21 cellular contexts compared by ENCODE assay signal in genomic region chr9:93636172-93636661, GRCh38. TPM values are rescaled to one million over a fixed set of nuclear protein-coding genes. Genes with fewer than 3 reads are reported as not detected.
DNase-seq lines count a peak whose midpoint lies in the region; ATAC-seq and TF ChIP-seq lines count a peak whose summit lies in the region.
"Had no signal": no experiment of that assay in that cellular context is flagged by ENCODE, and none has a peak within 500 bp of the region (broad histone marks: within the 10 kb centered on the region; RNA-seq: fewer than 3 reads in every experiment).

No MANE protein-coding gene starts in this region.

- DNase-seq in cardiac septum (ENCODE audit: low spot score) = peak; percentile 70
- no peak for DNase-seq in Right ventricle myocardium inferior (ENCODE audit: missing footprints)
- DNase-seq in islet precursor cell = peak; percentile 33
- peak; percentile 42 for DNase-seq in sciatic nerve (ENCODE audit: low spot score)
- DNase-seq in activated T-helper 1 cell treated with anti-CD3 and anti-CD28 coated beads, Interleukin-12 subunit alpha, Interleukin-12 subunit beta, Interleukin-2, Interleukin-4 antibody, amounts not matched to agents 30 ng/mL and 10 ng/mL and 1 ng/mL, durations not matched to agents 14 hours and 24 hours and 36 hours (ENCODE audit: low spot score) = no peak
- DNase-seq in cerebellar nuclear complex (lab: John Stamatoyannopoulos, UW) = no peak
- no peak for DNase-seq in HFFc6
- DNase-seq: BE2C; EL; GF-D8; Karpas-422; MV-4-11; NCI-H1105 treated with DMSO at 0.1 percent for 48 hours; NCI-H2029 treated with DMSO at 0.1 percent for 48 hours; NCI-H226; NCI-H524; NCI-H774; NK-92 treated with Interleukin-12 subunit alpha and Interleukin-12 subunit beta, amount 100 ng/mL, for 24 hours; SJCRH30 had no signal

- H3K4me3 Mint-ChIP-seq in activated T-helper 1 cell treated with anti-CD3 and anti-CD28 coated beads, Interleukin-12 subunit alpha, Interleukin-12 subunit beta, Interleukin-2, Interleukin-4 antibody, amounts not matched to agents 30 ng/mL and 10 ng/mL and 1 ng/mL, durations not matched to agents 14 hours and 24 hours and 36 hours = no peak overlapping the region
- H3K4me3 Mint-ChIP-seq in HFFc6 = no peak overlapping the region

- intact Hi-C loops in cardiac septum (cut with DNase I) = no loop called here
- intact Hi-C loops in Right ventricle myocardium inferior (cut with DNase I) = no loop called here
- intact Hi-C loops in sciatic nerve (cut with DNase I) = no loop called here
- intact Hi-C loops in activated T-helper 1 cell treated with anti-CD3 and anti-CD28 coated beads, Interleukin-12 subunit alpha, Interleukin-12 subunit beta, Interleukin-2, Interleukin-4 antibody, amounts not matched to agents 30 ng/mL and 10 ng/mL and 1 ng/mL, durations not matched to agents 14 hours and 24 hours and 36 hours (cut with micrococcal nuclease) = no loop called here

- H3K27me3 Mint-ChIP-seq in activated T-helper 1 cell treated with anti-CD3 and anti-CD28 coated beads, Interleukin-12 subunit alpha, Interleukin-12 subunit beta, Interleukin-2, Interleukin-4 antibody, amounts not matched to agents 30 ng/mL and 10 ng/mL and 1 ng/mL, durations not matched to agents 14 hours and 24 hours and 36 hours (ENCODE audit: insufficient read depth) = no peaks in the 10 kb centered on the region
- no peaks in the 10 kb centered on the region for H3K27me3 Mint-ChIP-seq in HFFc6 (ENCODE audit: insufficient read depth)
- H3K27me3 Mint-ChIP-seq: IgD-negative memory B cell had no signal

- H3K27ac Mint-ChIP-seq in activated T-helper 1 cell treated with anti-CD3 and anti-CD28 coated beads, Interleukin-12 subunit alpha, Interleukin-12 subunit beta, Interleukin-2, Interleukin-4 antibody, amounts not matched to agents 30 ng/mL and 10 ng/mL and 1 ng/mL, durations not matched to agents 14 hours and 24 hours and 36 hours = no peak overlapping the region
- no peak overlapping the region for H3K27ac Mint-ChIP-seq in HFFc6

- H3K4me1 Mint-ChIP-seq in activated T-helper 1 cell treated with anti-CD3 and anti-CD28 coated beads, Interleukin-12 subunit alpha, Interleukin-12 subunit beta, Interleukin-2, Interleukin-4 antibody, amounts not matched to agents 30 ng/mL and 10 ng/mL and 1 ng/mL, durations not matched to agents 14 hours and 24 hours and 36 hours (ENCODE audit: low read depth) = no peaks in the 10 kb centered on the region
- peaks cover 6% of the 10 kb centered on the region for H3K4me1 Mint-ChIP-seq in HFFc6 (ENCODE audit: low read depth)

- H3K36me3 Mint-ChIP-seq in activated T-helper 1 cell treated with anti-CD3 and anti-CD28 coated beads, Interleukin-12 subunit alpha, Interleukin-12 subunit beta, Interleukin-2, Interleukin-4 antibody, amounts not matched to agents 30 ng/mL and 10 ng/mL and 1 ng/mL, durations not matched to agents 14 hours and 24 hours and 36 hours (ENCODE audit: low read depth) = peaks cover 33% of the 10 kb centered on the region
- peaks cover 37% of the 10 kb centered on the region for H3K36me3 Mint-ChIP-seq in HFFc6 (ENCODE audit: low read depth)

- ATAC-seq in Right ventricle myocardium inferior = no peak
- ATAC-seq in sciatic nerve = no peak
- ATAC-seq: Panc1 had no signal

- H3K9me3 Mint-ChIP-seq in activated T-helper 1 cell treated with anti-CD3 and anti-CD28 coated beads, Interleukin-12 subunit alpha, Interleukin-12 subunit beta, Interleukin-2, Interleukin-4 antibody, amounts not matched to agents 30 ng/mL and 10 ng/mL and 1 ng/mL, durations not matched to agents 14 hours and 24 hours and 36 hours = peaks cover 15% of the 10 kb centered on the region
- H3K9me3 Mint-ChIP-seq in HFFc6 = peaks cover 5% of the 10 kb centered on the region; the same call in 1 of the 2 replicates

- TF ChIP-seq CTCF in HFFc6 (IDR thresholded peaks at IDR 0.05) = no peak

RNA-seq across cellular contexts. Expression of gene PHF2, which starts 59.8 kb away (rescaled TPM):
- total RNA-seq in cardiac septum (24.5 TPM), Right ventricle myocardium inferior (28.7 TPM), sciatic nerve (41.5 TPM)
- 24.5 and 26.5 TPM in 2 replicates for total RNA-seq in activated T-helper 1 cell treated with anti-CD3 and anti-CD28 coated beads, Interleukin-12 subunit alpha, Interleukin-12 subunit beta, Interleukin-2, Interleukin-4 antibody, amounts not matched to agents 30 ng/mL and 10 ng/mL and 1 ng/mL, durations not matched to agents 14 hours and 24 hours and 36 hours
- 10 to 100 TPM; 15.4 to 17.5 (median 16.6) TPM for total RNA-seq in HFFc6 (2021; fragmentation: NEBNext Ultra II Directional; extraction: Animal tissue kit (Norgen Biotek cat#: 25700))

Comparison
In these comparisons a context has a peak if more than half of its experiments do, and no peak if none do; other contexts are left out.
1. DNase-seq: peak in cardiac septum (single experiment), islet precursor cell (single experiment) and sciatic nerve (single experiment); none in Right ventricle myocardium inferior (single experiment), activated T-helper 1 cell treated with anti-CD3 and anti-CD28 coated beads, Interleukin-12 subunit alpha, Interleukin-12 subunit beta, Interleukin-2, Interleukin-4 antibody, amounts not matched to agents 30 ng/mL and 10 ng/mL and 1 ng/mL, durations not matched to agents 14 hours and 24 hours and 36 hours (single experiment), cerebellar nuclear complex (0 of 2) and HFFc6 (single experiment).